8 cellular contexts compared by ENCODE assay signal in genomic region chr7:66076459-66077329, GRCh38. TPM values are rescaled to one million over a fixed set of nuclear protein-coding genes. Genes with fewer than 3 reads are reported as not detected.
DNase-seq lines count a peak whose midpoint lies in the region; ATAC-seq, FAIRE-seq and TF ChIP-seq lines count a peak whose summit lies in the region.

No MANE protein-coding gene starts in this region.

- peak overlapping the region; percentile 95 for H3K4me2 ChIP-seq in keratinocyte (ENCODE audit: control insufficient read depth, extremely low read depth, insufficient read depth, low read depth, low read length)

- H3K9me3 ChIP-seq in keratinocyte (ENCODE audit: control insufficient read depth, low read depth, low read length), result no peaks in the 10 kb centered on the region
- H3K9me3 ChIP-seq in thyroid gland, result no peaks in the 10 kb centered on the region

- H3K27me3 ChIP-seq in keratinocyte (ENCODE audit: control insufficient read depth, extremely low read depth, insufficient read depth, low read length), result no peaks in the 10 kb centered on the region
- no peaks in the 10 kb centered on the region for H3K27me3 ChIP-seq in thyroid gland

- H3K27ac ChIP-seq in keratinocyte (ENCODE audit: control insufficient read depth, insufficient read depth, low read length), result no peak overlapping the region
- H3K27ac ChIP-seq in thyroid gland, result no peak overlapping the region

- no peak for TF ChIP-seq CTCF in activated CD8-positive, alpha-beta T cell treated with anti-CD3 and anti-CD28 coated beads for 36 hours (IDR thresholded peaks at IDR 0.05)
- no peak for TF ChIP-seq CTCF in keratinocyte (optimal IDR thresholded peaks at IDR 0.05 in 1 of 3, IDR thresholded peaks at IDR 0.05 in 1 of 3, conservative IDR thresholded peaks at IDR 0.05 in 1 of 3; ENCODE audit: extremely low read depth in 1 of 3, insufficient read depth in 2 of 3, low read length in 3 of 3)
- no peak for TF ChIP-seq CTCF in thyroid gland (IDR thresholded peaks at IDR 0.05)

- peaks cover under 1% of the 10 kb centered on the region for H3K27me3 Mint-ChIP-seq in activated CD4-positive, alpha-beta T cell treated with anti-CD3 and anti-CD28 coated beads, Interleukin-2, amount 10 ng/mL, durations not matched to agents 7 days and 5 days
- H3K27me3 Mint-ChIP-seq in activated CD8-positive, alpha-beta T cell treated with anti-CD3 and anti-CD28 coated beads for 36 hours, result no peaks in the 10 kb centered on the region

- H3K36me3 Mint-ChIP-seq in activated CD4-positive, alpha-beta T cell treated with anti-CD3 and anti-CD28 coated beads, Interleukin-2, amount 10 ng/mL, durations not matched to agents 7 days and 5 days (ENCODE audit: low read depth), result no peaks in the 10 kb centered on the region
- peaks cover 2% of the 10 kb centered on the region for H3K36me3 Mint-ChIP-seq in activated CD8-positive, alpha-beta T cell treated with anti-CD3 and anti-CD28 coated beads for 36 hours (ENCODE audit: low read depth)

- peak overlapping the region; percentile 75 for H3K4me3 Mint-ChIP-seq in activated CD4-positive, alpha-beta T cell treated with anti-CD3 and anti-CD28 coated beads, Interleukin-2, amount 10 ng/mL, durations not matched to agents 7 days and 5 days
- peak overlapping the region; percentile 79 for H3K4me3 Mint-ChIP-seq in activated CD8-positive, alpha-beta T cell treated with anti-CD3 and anti-CD28 coated beads for 36 hours

- intact Hi-C loops in activated CD8-positive, alpha-beta T cell treated with anti-CD3 and anti-CD28 coated beads for 36 hours (cut with micrococcal nuclease), result no loop called here
- intact Hi-C loops in thyroid gland (cut with DNase I), result no loop called here

- H3K9me3 Mint-ChIP-seq in activated CD4-positive, alpha-beta T cell treated with anti-CD3 and anti-CD28 coated beads, Interleukin-2, amount 10 ng/mL, durations not matched to agents 7 days and 5 days, result no peaks in the 10 kb centered on the region
- H3K9me3 Mint-ChIP-seq in activated CD8-positive, alpha-beta T cell treated with anti-CD3 and anti-CD28 coated beads for 36 hours, result no peaks in the 10 kb centered on the region

- no peaks in the 10 kb centered on the region for H3K9me1 ChIP-seq in keratinocyte (ENCODE audit: control insufficient read depth, extremely low read depth, insufficient read depth, low read length)

- H3K4me1 Mint-ChIP-seq in activated CD4-positive, alpha-beta T cell treated with anti-CD3 and anti-CD28 coated beads, Interleukin-2, amount 10 ng/mL, durations not matched to agents 7 days and 5 days, result peaks cover 20% of the 10 kb centered on the region
- peaks cover 13% of the 10 kb centered on the region for H3K4me1 Mint-ChIP-seq in activated CD8-positive, alpha-beta T cell treated with anti-CD3 and anti-CD28 coated beads for 36 hours (ENCODE audit: low read depth)

- FAIRE-seq in keratinocyte (lab: Jason Lieb, UNC), result no peak

- POLR2A ChIA-PET in activated CD4-positive, alpha-beta T cell treated with anti-CD3 and anti-CD28 coated beads, Interleukin-2, amount 10 ng/mL, durations not matched to agents 7 days and 5 days (lab: Charles Lee), result interaction anchor here (0.5 kb wide), 1 partner anchor 418 kb away, joined by 10 read pairs; no protein-coding TSS in a partner anchor
- POLR2A ChIA-PET in activated CD8-positive, alpha-beta T cell treated with anti-CD3 and anti-CD28 coated beads for 36 hours (lab: Charles Lee), result no interaction called here

- peaks cover 11% of the 10 kb centered on the region for H3K79me2 ChIP-seq in keratinocyte (ENCODE audit: control insufficient read depth, insufficient read depth, low read length)

- peak overlapping the region; percentile 34 for H3K27ac Mint-ChIP-seq in activated CD4-positive, alpha-beta T cell treated with anti-CD3 and anti-CD28 coated beads, Interleukin-2, amount 10 ng/mL, durations not matched to agents 7 days and 5 days
- H3K27ac Mint-ChIP-seq in activated CD8-positive, alpha-beta T cell treated with anti-CD3 and anti-CD28 coated beads for 36 hours, result peak overlapping the region; percentile 5

- H3K36me3 ChIP-seq in keratinocyte (ENCODE audit: control insufficient read depth in 2 of 2, extremely low read depth in 1 of 2, insufficient read depth in 2 of 2, low read length in 2 of 2) (peaks cover 1 to 4% of the 10 kb centered on the region in 2 experiments), thyroid gland (no peaks in the 10 kb centered on the region)

- H2AFZ ChIP-seq in keratinocyte (ENCODE audit: control insufficient read depth, low read length), result no peak overlapping the region

- H3K9ac ChIP-seq in keratinocyte (ENCODE audit: control insufficient read depth, extremely low read depth, insufficient read depth, low read length), result peak overlapping the region; percentile 76

- dilution Hi-C loops in keratinocyte (cut with MboI; ENCODE audit: extremely low pct_ligation_motif_present, low sequenced_read_pairs), result no loop called here

- H4K20me1 ChIP-seq in keratinocyte (ENCODE audit: control insufficient read depth, extremely low read depth, insufficient read depth, low read length), result no peaks in the 10 kb centered on the region

- peak overlapping the region; percentile 79 to 94 (median 91) for H3K4me3 ChIP-seq in keratinocyte (ENCODE audit: control insufficient read depth in 2 of 3, extremely low read depth in 1 of 3, insufficient read depth in 2 of 3, low read depth in 1 of 3, low read length in 3 of 3)
- peak overlapping the region; percentile 63 to 98 (median 86) for H3K4me3 ChIP-seq in thyroid gland (replicated peaks in 1 of 3)

- DNase-seq in activated CD4-positive, alpha-beta T cell treated with anti-CD3 and anti-CD28 coated beads, Interleukin-2, amount 10 ng/mL, durations not matched to agents 7 days and 5 days, result no peak
- DNase-seq in activated CD4-positive, alpha-beta T cell treated with anti-CD3 and anti-CD28 coated beads, Interleukin-2, amount 50 U/mL, for 48 hours, result no peak
- DNase-seq in activated CD8-positive, alpha-beta T cell treated with anti-CD3 and anti-CD28 coated beads for 36 hours, result no peak
- DNase-seq in keratinocyte (ENCODE audit: low read depth, low spot score) (no peak), thyroid gland (no peak), NCI-H2171 (lab: John Stamatoyannopoulos, UW) (no peak)
- DNase-seq in stimulated activated CD4-positive, alpha-beta T cell treated with anti-CD3 and anti-CD28 coated beads, Interleukin-4, amount 100 ng/mL, for 4 hours, result no peak

- 69 to 72% methylated on average over 10 to 11 of the region's 11 CpGs for WGBS in thyroid gland, 2 donors

- no peak for ATAC-seq in activated CD8-positive, alpha-beta T cell treated with anti-CD3 and anti-CD28 coated beads for 36 hours
- ATAC-seq in HG02884 (IDR thresholded peaks at IDR 0.05; ENCODE audit: unreplicated experiment), result no peak

- CTCF ChIA-PET in activated CD4-positive, alpha-beta T cell treated with anti-CD3 and anti-CD28 coated beads, Interleukin-2, amount 10 ng/mL, durations not matched to agents 7 days and 5 days (lab: Charles Lee), result no interaction called here
- CTCF ChIA-PET in activated CD8-positive, alpha-beta T cell treated with anti-CD3 and anti-CD28 coated beads for 36 hours (lab: Charles Lee), result interaction anchor here (1.0 kb wide), 1 partner anchor 7 kb away, joined by 3 read pairs; no protein-coding TSS in a partner anchor

- no peak for TF ChIP-seq POLR2A in thyroid gland (IDR thresholded peaks at IDR 0.05)

- peaks cover 12% of the 10 kb centered on the region for H3K4me1 ChIP-seq in keratinocyte (ENCODE audit: control insufficient read depth, extremely low read depth, insufficient read depth, low read length)
- peaks cover 7 to 11% of the 10 kb centered on the region in 2 donors for H3K4me1 ChIP-seq in thyroid gland

RNA-seq across cellular contexts. Expression of gene ASL, which starts 1.1 kb away (rescaled TPM):
- total RNA-seq in activated CD4-positive, alpha-beta T cell treated with anti-CD3 and anti-CD28 coated beads, Interleukin-2, amount 10 ng/mL, durations not matched to agents 7 days and 5 days, result 10 to 100 TPM; 16.5 to 24.1 TPM
- 10 to 100 TPM; 15.5 to 19.4 TPM for total RNA-seq in activated CD8-positive, alpha-beta T cell treated with anti-CD3 and anti-CD28 coated beads for 36 hours
- polyA plus RNA-seq in keratinocyte, result 24.4 to 34.8 TPM (median 27.8 TPM) in 3 replicates
- 20.4 TPM for polyA plus RNA-seq in keratinocyte (2011; ENCODE audit: low read depth)
- 14.3 and 23.5 TPM in 2 replicates for polyA plus RNA-seq in keratinocyte (2011; cell fraction: cytosol; rRNA removed)
- 30.1 and 33.0 TPM in 2 replicates for polyA plus RNA-seq in keratinocyte (2011; cell fraction: nucleus; rRNA removed)
- 20.7 and 32.5 TPM in 2 replicates for polyA plus RNA-seq in keratinocyte (2012; ENCODE audit: low replicate concordance)
- 18.3 to 31.6 TPM (median 25.1 TPM) in 3 replicates for polyA minus RNA-seq in keratinocyte
- 23.6 TPM for polyA minus RNA-seq in keratinocyte (2011; cell fraction: cytosol; rRNA and poly(A)+ RNA removed)
- polyA minus RNA-seq in keratinocyte (2011; cell fraction: nucleus; rRNA and poly(A)+ RNA removed), result 15.6 and 16.4 TPM in 2 replicates
- total RNA-seq in thyroid gland, result 10 to 100 TPM; 25.1 to 89.5 (median 50.2) TPM

RNA-seq across cellular contexts. Expression of gene CRCP, which starts 38.0 kb away (rescaled TPM):
- 10 to 100 TPM; 29.4 to 31.4 TPM for total RNA-seq in activated CD4-positive, alpha-beta T cell treated with anti-CD3 and anti-CD28 coated beads, Interleukin-2, amount 10 ng/mL, durations not matched to agents 7 days and 5 days
- total RNA-seq in activated CD8-positive, alpha-beta T cell treated with anti-CD3 and anti-CD28 coated beads for 36 hours, result 10 to 100 TPM; 25.5 to 25.9 TPM
- 23.6 to 41.6 TPM (median 25.4 TPM) in 3 replicates for polyA plus RNA-seq in keratinocyte
- polyA plus RNA-seq in keratinocyte (2011; ENCODE audit: low read depth), result 30.9 TPM
- 21.7 and 23.3 TPM in 2 replicates for polyA plus RNA-seq in keratinocyte (2011; cell fraction: cytosol; rRNA removed)
- 21.2 and 25.5 TPM in 2 replicates for polyA plus RNA-seq in keratinocyte (2011; cell fraction: nucleus; rRNA removed)
- polyA plus RNA-seq in keratinocyte (2012; ENCODE audit: low replicate concordance), result 20.7 and 34.0 TPM in 2 replicates
- polyA minus RNA-seq in keratinocyte, result 27.7 to 36.1 TPM (median 31.3 TPM) in 3 replicates
- polyA minus RNA-seq in keratinocyte (2011; cell fraction: cytosol; rRNA and poly(A)+ RNA removed), result 31.3 TPM
- 8.9 and 18.1 TPM in 2 replicates for polyA minus RNA-seq in keratinocyte (2011; cell fraction: nucleus; rRNA and poly(A)+ RNA removed)
- total RNA-seq in thyroid gland, result 10 to 100 TPM; 49.6 to 59.6 (median 54.2) TPM
